8 cellular contexts compared by ENCODE assay signal in the genomic region with DNA sequence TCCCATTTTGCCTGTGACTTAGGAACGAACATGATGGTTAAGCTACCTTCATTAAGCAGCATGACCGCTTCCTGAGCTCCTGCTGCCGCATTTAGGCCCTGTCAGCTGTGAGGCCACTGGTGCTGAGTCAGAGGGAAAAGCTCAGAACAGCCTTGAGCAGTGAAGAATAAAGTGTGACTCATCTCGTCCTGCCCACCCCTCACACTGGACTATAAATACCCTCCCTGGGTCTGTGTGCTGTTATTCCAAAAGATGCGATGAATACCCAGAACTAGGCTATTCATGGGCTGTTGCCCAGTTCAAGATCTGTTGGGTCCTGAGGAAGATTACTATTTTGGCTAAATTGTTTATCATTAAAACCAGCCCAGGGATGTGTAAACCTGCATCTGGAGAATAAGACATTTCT. TPM values are rescaled to one million over a fixed set of nuclear protein-coding genes. Genes with fewer than 3 reads are reported as not detected.
DNase-seq lines count a peak whose midpoint lies in the region; ATAC-seq and TF ChIP-seq lines count a peak whose summit lies in the region.
"Not testable (repeated sequence)": the region's sequence is repeated elsewhere in the genome, so short reads cannot be mapped to it uniquely, and the experiment has no call there.

No MANE protein-coding gene starts in this region.

- intact Hi-C loops in activated CD4-positive, alpha-beta T cell treated with anti-CD3 and anti-CD28 coated beads for 36 hours (cut with DNase I, micrococcal nuclease); esophagus muscularis mucosa (cut with DNase I); lower lobe of right lung (cut with DNase I): not testable (repeated sequence)

- TF ChIP-seq EP300 in esophagus muscularis mucosa (IDR thresholded peaks at IDR 0.05): not testable (repeated sequence)

- not testable (repeated sequence) for H3K36me3 ChIP-seq in esophagus muscularis mucosa, lower lobe of right lung

- DNase-seq in DMS53 (lab: John Stamatoyannopoulos, UW): peak; percentile 24
- peak; percentile 80 for DNase-seq in LHCN-M2 (ENCODE audit: low read depth)
- not testable (repeated sequence) for DNase-seq in activated CD4-positive, alpha-beta T cell treated with anti-CD3 and anti-CD28 coated beads for 36 hours; esophagus muscularis mucosa (ENCODE audit: extremely low spot score); lower lobe of right lung; stimulated activated effector memory CD8-positive, alpha-beta T cell treated with anti-CD3 and anti-CD28 coated beads, Interleukin-12 subunit alpha, Interleukin-12 subunit beta, amount 100 ng/mL, for 72 hours (ENCODE audit: low spot score in 2 of 2)

- peaks cover 12 to 25% (median 19%) of the 10 kb centered on the region in 4 donors for H3K4me1 ChIP-seq in esophagus muscularis mucosa
- not testable (repeated sequence) for H3K4me1 ChIP-seq in lower lobe of right lung

- H3K36me3 Mint-ChIP-seq in activated CD4-positive, alpha-beta T cell treated with anti-CD3 and anti-CD28 coated beads for 36 hours (ENCODE audit: low read depth): not testable (repeated sequence)
- H3K36me3 Mint-ChIP-seq in stimulated activated effector memory CD8-positive, alpha-beta T cell treated with anti-CD3 and anti-CD28 coated beads, Interleukin-12 subunit alpha, Interleukin-12 subunit beta, amount 100 ng/mL, for 72 hours: peaks cover 10% of the 10 kb centered on the region

- CTCF ChIA-PET in activated CD4-positive, alpha-beta T cell treated with anti-CD3 and anti-CD28 coated beads for 36 hours (lab: Charles Lee): not testable (repeated sequence)

- POLR2A ChIA-PET in activated CD4-positive, alpha-beta T cell treated with anti-CD3 and anti-CD28 coated beads for 36 hours (lab: Charles Lee): interaction anchor here (0.6 kb wide), 1 partner anchor 111 kb away, joined by 3 read pairs; no protein-coding TSS in a partner anchor

- not testable (repeated sequence) for TF ChIP-seq CTCF in esophagus muscularis mucosa (IDR thresholded peaks at IDR 0.05); lower lobe of right lung (IDR thresholded peaks at IDR 0.05)

- peaks cover 14% of the 10 kb centered on the region for H3K4me1 Mint-ChIP-seq in activated CD4-positive, alpha-beta T cell treated with anti-CD3 and anti-CD28 coated beads for 36 hours
- H3K4me1 Mint-ChIP-seq in stimulated activated effector memory CD8-positive, alpha-beta T cell treated with anti-CD3 and anti-CD28 coated beads, Interleukin-12 subunit alpha, Interleukin-12 subunit beta, amount 100 ng/mL, for 72 hours: peaks cover 17% of the 10 kb centered on the region

- 15% methylated on average over 5 of the region's 5 CpGs for WGBS in esophagus muscularis mucosa

- H3K27me3 ChIP-seq in esophagus muscularis mucosa; lower lobe of right lung (ENCODE audit: low read depth): not testable (repeated sequence)

- peak overlapping the region; percentile 37 for H3K27ac Mint-ChIP-seq in activated CD4-positive, alpha-beta T cell treated with anti-CD3 and anti-CD28 coated beads for 36 hours
- H3K27ac Mint-ChIP-seq in stimulated activated effector memory CD8-positive, alpha-beta T cell treated with anti-CD3 and anti-CD28 coated beads, Interleukin-12 subunit alpha, Interleukin-12 subunit beta, amount 100 ng/mL, for 72 hours: peak overlapping the region; percentile 69

- not testable (repeated sequence) for TF ChIP-seq POLR2A in esophagus muscularis mucosa (IDR thresholded peaks at IDR 0.05; ENCODE audit: low read depth)

- not testable (repeated sequence) for H3K9me3 Mint-ChIP-seq in activated CD4-positive, alpha-beta T cell treated with anti-CD3 and anti-CD28 coated beads for 36 hours (ENCODE audit: low read depth); stimulated activated effector memory CD8-positive, alpha-beta T cell treated with anti-CD3 and anti-CD28 coated beads, Interleukin-12 subunit alpha, Interleukin-12 subunit beta, amount 100 ng/mL, for 72 hours

- not testable (repeated sequence) for H3K27me3 Mint-ChIP-seq in activated CD4-positive, alpha-beta T cell treated with anti-CD3 and anti-CD28 coated beads for 36 hours

- H3K4me3 Mint-ChIP-seq in activated CD4-positive, alpha-beta T cell treated with anti-CD3 and anti-CD28 coated beads for 36 hours; stimulated activated effector memory CD8-positive, alpha-beta T cell treated with anti-CD3 and anti-CD28 coated beads, Interleukin-12 subunit alpha, Interleukin-12 subunit beta, amount 100 ng/mL, for 72 hours: not testable (repeated sequence)

- not testable (repeated sequence) for H3K9me3 ChIP-seq in esophagus muscularis mucosa, lower lobe of right lung

- not testable (repeated sequence) for H3K4me3 ChIP-seq in esophagus muscularis mucosa, lower lobe of right lung

- ATAC-seq in GM19468 (IDR thresholded peaks at IDR 0.05; ENCODE audit: extremely low read depth, unreplicated experiment) (peak; percentile 97), HG02970 (IDR thresholded peaks at IDR 0.05; ENCODE audit: low FRiP score, unreplicated experiment) (peak; percentile 69), lower lobe of right lung (peak; percentile 26 to 57)
- ATAC-seq in activated CD4-positive, alpha-beta T cell treated with anti-CD3 and anti-CD28 coated beads for 36 hours: peak; percentile 39
- ATAC-seq in stimulated activated effector memory CD8-positive, alpha-beta T cell treated with anti-CD3 and anti-CD28 coated beads, Interleukin-12 subunit alpha, Interleukin-12 subunit beta, amount 100 ng/mL, for 72 hours: peak; percentile 85

- H3K27ac ChIP-seq in esophagus muscularis mucosa (replicated peaks in 1 of 4): peak overlapping the region; percentile 62 to 77 (median 68)
- H3K27ac ChIP-seq in lower lobe of right lung: not testable (repeated sequence)

RNA-seq across cellular contexts. Expression of gene RANBP2, which starts 57.1 kb away (rescaled TPM):
- 65.9 and 72.3 TPM in 2 replicates for total RNA-seq in LHCN-M2 (2014; rRNA removed)
- 8.7 TPM for polyA plus RNA-seq in LHCN-M2 (2012)
- 10 to 100 TPM; 68.1 to 77.1 TPM for total RNA-seq in activated CD4-positive, alpha-beta T cell treated with anti-CD3 and anti-CD28 coated beads for 36 hours
- 10 to 100 TPM; 58.8 to 72.5 (median 68.3) TPM for total RNA-seq in esophagus muscularis mucosa
- 72.5 TPM for total RNA-seq in lower lobe of right lung

Comparison
In these comparisons a context has a peak if more than half of its experiments do, and no peak if none do; other contexts are left out.
1. ATAC-seq: peak in every context shown above with its lines; median percentile 97 in GM19468; 85 in stimulated activated effector memory CD8-positive, alpha-beta T cell treated with anti-CD3 and anti-CD28 coated beads, Interleukin-12 subunit alpha, Interleukin-12 subunit beta, amount 100 ng/mL, for 72 hours; 69 in HG02970; 42 in lower lobe of right lung; 39 in activated CD4-positive, alpha-beta T cell treated with anti-CD3 and anti-CD28 coated beads for 36 hours.